In genomic region chr2:39408351-39409136, GRCh38 we compare ENCODE assay signal across 9 cellular contexts. TPM values are rescaled to one million over a fixed set of nuclear protein-coding genes. Genes with fewer than 3 reads are reported as not detected.
DNase-seq lines count a peak whose midpoint lies in the region; ATAC-seq and TF ChIP-seq lines count a peak whose summit lies in the region.
"Had no signal": no experiment of that assay in that cellular context is flagged by ENCODE, and none has a peak within 500 bp of the region (broad histone marks: within the 10 kb centered on the region; RNA-seq: fewer than 3 reads in every experiment).

No MANE protein-coding gene starts in this region.

- H3K4me2 ChIP-seq in GM23338: peak overlapping the region; percentile 19

- no peaks in the 10 kb centered on the region for H3K9me2 ChIP-seq in GM23338 (ENCODE audit: insufficient read depth)

- H3K27ac Mint-ChIP-seq in GM23338: peak overlapping the region; percentile 22; the same call in 1 of the 2 replicates

- no peaks in the 10 kb centered on the region for H3K27me3 Mint-ChIP-seq in GM23338 (ENCODE audit: insufficient read depth, low read depth, poor library complexity)

- H3K4me3 Mint-ChIP-seq in GM23338: no peak overlapping the region

- no peaks in the 10 kb centered on the region; the same call in 1 of the 2 replicates for H4K20me1 ChIP-seq in GM23338 (replicated peaks; ENCODE audit: insufficient read depth)

- WGBS in mesodermal cell (ENCODE audit: insufficient coverage in 2 of 2), 2 experiments: 33 to 50% methylated on average over 1 of the region's 3 CpGs
- 57 to 69% methylated on average over 3 of the region's 3 CpGs for WGBS in thyroid gland, 2 donors

- H3K9me3 Mint-ChIP-seq in GM23338: no peaks in the 10 kb centered on the region; the same call in 2 of the 3 replicates

- peaks cover 6% of the 10 kb centered on the region; the same call in 1 of the 3 replicates for H3K36me3 Mint-ChIP-seq in GM23338 (ENCODE audit: low read depth)

- H3K4me3 ChIP-seq in GM23338: no peak overlapping the region
- H3K4me3 ChIP-seq in mesodermal cell (ENCODE audit: extremely low read depth, insufficient read depth, low read length, poor library complexity, severe bottlenecking): no peak overlapping the region
- H3K4me3 ChIP-seq in thyroid gland (replicated peaks in 1 of 3): no peak overlapping the region
- H3K4me3 ChIP-seq: cardiac muscle cell had no signal

- H3F3A ChIP-seq in GM23338 (replicated peaks; ENCODE audit: low read depth): no peaks in the 10 kb centered on the region

- no peak overlapping the region for H2AFZ ChIP-seq in GM23338

- H3K9me3 ChIP-seq in mesodermal cell (ENCODE audit: control insufficient read depth, low read length) (no peaks in the 10 kb centered on the region), thyroid gland (no peaks in the 10 kb centered on the region)

- no peaks in the 10 kb centered on the region for H3K36me3 ChIP-seq in GM23338 (ENCODE audit: insufficient read depth)
- peaks cover 3% of the 10 kb centered on the region for H3K36me3 ChIP-seq in mesodermal cell (ENCODE audit: control insufficient read depth, insufficient read depth, low read length)
- no peaks in the 10 kb centered on the region for H3K36me3 ChIP-seq in thyroid gland
- H3K36me3 ChIP-seq: cardiac muscle cell had no signal

- H3K79me2 ChIP-seq in GM23338 (replicated peaks; ENCODE audit: insufficient read depth): peaks cover 100% of the 10 kb centered on the region

- H3K4me1 ChIP-seq in GM23338 (ENCODE audit: insufficient read depth) (peaks cover 77% of the 10 kb centered on the region), mesodermal cell (ENCODE audit: control insufficient read depth, insufficient read depth, low read length, poor library complexity, severe bottlenecking) (peaks cover 66% of the 10 kb centered on the region), thyroid gland (peaks cover 64 to 89% of the 10 kb centered on the region in 2 donors)

- no peak for TF ChIP-seq POLR2A in GM18505 (IDR thresholded peaks at IDR 0.05; ENCODE audit: borderline replicate concordance, extremely low read depth, insufficient read depth, insufficient read length)
- no peak for TF ChIP-seq POLR2A in thyroid gland (IDR thresholded peaks at IDR 0.05)

- ATAC-seq in GM18505 (IDR thresholded peaks at IDR 0.05; ENCODE audit: unreplicated experiment) (peak; percentile 61), GM23338 (no peak)

- no peak for DNase-seq in GM23338 (ENCODE audit: low spot score)
- DNase-seq in MV-4-11 (lab: John Stamatoyannopoulos, UW): peak; percentile 88
- no peak for DNase-seq in NCI-H1436 treated with DMSO at 0.1 percent for 48 hours (lab: John Stamatoyannopoulos, UW)
- no peak for DNase-seq in head of caudate nucleus
- no peak for DNase-seq in RKO (ENCODE audit: low spot score)
- DNase-seq in thyroid gland: no peak

- peaks cover 79% of the 10 kb centered on the region for H3K4me1 Mint-ChIP-seq in GM23338

- intact Hi-C loops in head of caudate nucleus (cut with DNase I) (no loop called here), thyroid gland (cut with DNase I) (no loop called here)

- H3K27ac ChIP-seq in GM23338 (ENCODE audit: low read depth): peak overlapping the region; percentile 68; the same call in 1 of the 2 replicates
- peak overlapping the region; percentile 77 for H3K27ac ChIP-seq in mesodermal cell (ENCODE audit: low read depth, low read length, severe bottlenecking)
- H3K27ac ChIP-seq in thyroid gland: peak overlapping the region in 1 of 3 donors; percentile 3
- H3K27ac ChIP-seq: cardiac muscle cell had no signal

- H3K27me3 ChIP-seq in GM23338 (ENCODE audit: insufficient read depth) (no peaks in the 10 kb centered on the region), thyroid gland (no peaks in the 10 kb centered on the region)
- H3K27me3 ChIP-seq: cardiac muscle cell had no signal

- TF ChIP-seq CTCF in GM23338 (conservative IDR thresholded peaks at IDR 0.05; ENCODE audit: low read depth in 2 of 2) (no peak), thyroid gland (IDR thresholded peaks at IDR 0.05) (no peak)

TF ChIP-seq in GM23338, 12 proteins besides CTCF, POLR2A, EP300 and RAD21 (continues in another document):
- TF ChIP-seq JUNB (IDR thresholded peaks at IDR 0.05; ENCODE audit: unreplicated experiment): no peak
- no peak for TF ChIP-seq STAT1 (IDR thresholded peaks at IDR 0.05; ENCODE audit: unreplicated experiment)
- TF ChIP-seq REST (IDR thresholded peaks at IDR 0.05; ENCODE audit: unreplicated experiment): no peak

RNA-seq across cellular contexts. Expression of gene MAP4K3, which starts 28.5 kb away (rescaled TPM):
- total RNA-seq in GM23338 (2014; rRNA removed; shearing (Covaris generic)): 80.9 and 90.7 TPM in 2 replicates
- polyA plus RNA-seq in GM23338 (2016; fragmentation: Nextera tagmentation; extraction: Ambion mirVana): 27.4 and 33.0 TPM in 2 replicates
- 37.2 TPM for polyA plus RNA-seq in mesodermal cell (2013, experiment 1 of 2)
- 39.7 TPM for polyA plus RNA-seq in mesodermal cell (2013, experiment 2 of 2)
- total RNA-seq in thyroid gland: 10 to 100 TPM; 60.6 to 86.6 (median 75.6) TPM
